ENCODE assay signal across 11 cellular contexts in genomic region chr19:12899891-12900518, GRCh38. TPM values are rescaled to one million over a fixed set of nuclear protein-coding genes. Genes with fewer than 3 reads are reported as not detected.
DNase-seq lines count a peak whose midpoint lies in the region; ATAC-seq and TF ChIP-seq lines count a peak whose summit lies in the region.
"Had no signal": no experiment of that assay in that cellular context is flagged by ENCODE, and none has a peak within 500 bp of the region (broad histone marks: within the 10 kb centered on the region; RNA-seq: fewer than 3 reads in every experiment).

No MANE protein-coding gene starts in this region.

- CTCF ChIA-PET in OCI-LY7 (lab: Charles Lee; ENCODE audit: unreplicated experiment), result no interaction called here

- no peaks in the 10 kb centered on the region for H3K9me3 Mint-ChIP-seq in activated naive CD8-positive, alpha-beta T cell treated with anti-CD3 and anti-CD28 coated beads, Interleukin-2, amount 50 U/mL, for 24 hours
- H3K9me3 Mint-ChIP-seq: CD4-positive, alpha-beta T cell had no signal

- no peaks in the 10 kb centered on the region for H3K4me1 ChIP-seq in OCI-LY7 (ENCODE audit: insufficient read depth, low read length, poor library complexity, severe bottlenecking)
- H3K4me1 ChIP-seq: Peyer's patch had no signal

- H3K9me2 ChIP-seq in OCI-LY7 (ENCODE audit: insufficient read depth, low read length), result no peaks in the 10 kb centered on the region

- DNase-seq in activated naive CD8-positive, alpha-beta T cell treated with anti-CD3 and anti-CD28 coated beads, Interleukin-2, amount 50 U/mL, for 24 hours, result peak; percentile 43
- DNase-seq in OCI-LY7 (ENCODE audit: low spot score) (no peak), substantia nigra (lab: John Stamatoyannopoulos, UW) (no peak), iPS-NIHi11 (ENCODE audit: low spot score) (no peak)
- no peak for DNase-seq in stimulated activated CD4-positive, alpha-beta T cell treated with anti-CD3 and anti-CD28 coated beads, Interleukin-4, amount 100 ng/mL, for 24 hours
- DNase-seq: CD4-positive, alpha-beta T cell; NCI-H187 treated with DMSO at 0.1 percent for 48 hours; Peyer's patch had no signal

- POLR2A ChIA-PET in OCI-LY7 (lab: Charles Lee), result interaction anchor here (1.2 kb wide), 1 partner anchor 21 kb away, joined by 3 read pairs; no protein-coding TSS in a partner anchor

- intact Hi-C loops in OCI-LY7 (cut with micrococcal nuclease; ENCODE audit: unreplicated experiment), result no loop called here

- no peak overlapping the region for H3K4me3 ChIP-seq in OCI-LY7 (ENCODE audit: low read depth, low read length, poor library complexity, severe bottlenecking)
- H3K4me3 ChIP-seq: Peyer's patch had no signal

- no peaks in the 10 kb centered on the region for H3K9me3 ChIP-seq in OCI-LY7 (ENCODE audit: low read length)
- H3K9me3 ChIP-seq: Peyer's patch had no signal

- H3K36me3 Mint-ChIP-seq in activated naive CD8-positive, alpha-beta T cell treated with anti-CD3 and anti-CD28 coated beads, Interleukin-2, amount 50 U/mL, for 24 hours (ENCODE audit: low read depth), result peaks cover 6% of the 10 kb centered on the region

- no peaks in the 10 kb centered on the region for H4K20me1 ChIP-seq in OCI-LY7 (ENCODE audit: insufficient read depth, low read length)

- ATAC-seq in GM18505 (IDR thresholded peaks at IDR 0.05; ENCODE audit: unreplicated experiment), result peak; percentile 50
- peak; percentile 81 for ATAC-seq in GM19452 (IDR thresholded peaks at IDR 0.05; ENCODE audit: unreplicated experiment)
- ATAC-seq in HG03095 (IDR thresholded peaks at IDR 0.05; ENCODE audit: unreplicated experiment), result peak; percentile 75
- ATAC-seq in activated naive CD8-positive, alpha-beta T cell treated with anti-CD3 and anti-CD28 coated beads, Interleukin-2, amount 50 U/mL, for 24 hours, result peak; percentile 92

- no peak overlapping the region for H3K4me3 Mint-ChIP-seq in activated naive CD8-positive, alpha-beta T cell treated with anti-CD3 and anti-CD28 coated beads, Interleukin-2, amount 50 U/mL, for 24 hours
- H3K4me3 Mint-ChIP-seq: CD4-positive, alpha-beta T cell had no signal

- H3K27me3 Mint-ChIP-seq in activated naive CD8-positive, alpha-beta T cell treated with anti-CD3 and anti-CD28 coated beads, Interleukin-2, amount 50 U/mL, for 24 hours, result no peaks in the 10 kb centered on the region
- H3K27me3 Mint-ChIP-seq: CD4-positive, alpha-beta T cell had no signal

- H3K4me1 Mint-ChIP-seq in activated naive CD8-positive, alpha-beta T cell treated with anti-CD3 and anti-CD28 coated beads, Interleukin-2, amount 50 U/mL, for 24 hours, result peaks cover 14% of the 10 kb centered on the region

- H3K36me3 ChIP-seq in OCI-LY7 (ENCODE audit: insufficient read depth, low read length), result peaks cover 27% of the 10 kb centered on the region; the same call in 1 of the 2 replicates

- no peak for TF ChIP-seq POLR2A in GM18505 (IDR thresholded peaks at IDR 0.05; ENCODE audit: borderline replicate concordance, extremely low read depth, insufficient read depth, insufficient read length)

- H3K79me2 ChIP-seq in OCI-LY7 (ENCODE audit: insufficient read depth, low read depth, low read length), result no peaks in the 10 kb centered on the region

- BruUV-seq in OCI-LY7 (replicated peaks; lab: Mats Ljungman, UMichigan), result no TSS peak

- no peak for TF ChIP-seq CTCF in OCI-LY7 (conservative IDR thresholded peaks at IDR 0.05; ENCODE audit: low read length)

- H3K4me2 ChIP-seq in OCI-LY7 (ENCODE audit: low read length), result no peak overlapping the region

- no peak overlapping the region for H2AFZ ChIP-seq in OCI-LY7 (ENCODE audit: low read length)

- H3K27ac ChIP-seq in OCI-LY7 (ENCODE audit: low read depth, low read length, poor library complexity, severe bottlenecking) (no peak overlapping the region), substantia nigra (ENCODE audit: low read depth, low read length, poor library complexity, severe bottlenecking) (no peak overlapping the region)
- H3K27ac ChIP-seq: Peyer's patch had no signal

- H3K27ac Mint-ChIP-seq in activated naive CD8-positive, alpha-beta T cell treated with anti-CD3 and anti-CD28 coated beads, Interleukin-2, amount 50 U/mL, for 24 hours, result peak overlapping the region; percentile 77
- H3K27ac Mint-ChIP-seq: CD4-positive, alpha-beta T cell had no signal

RNA-seq across cellular contexts. Expression of gene GCDH, which starts 9.0 kb away (rescaled TPM):
- 31.5 and 40.7 TPM in 2 replicates for total RNA-seq in OCI-LY7 (2014; rRNA removed; shearing (Covaris generic))
- 43.8 and 48.7 TPM in 2 replicates for total RNA-seq in OCI-LY7 (2022)

RNA-seq across cellular contexts. Expression of gene KLF1, which starts 13.0 kb away (rescaled TPM):
- total RNA-seq in OCI-LY7 (2014; rRNA removed; shearing (Covaris generic)), result 0.16 and 0.28 TPM in 2 replicates
- total RNA-seq in OCI-LY7 (2022), result not detected in 2 replicates
- total RNA-seq: CD4-positive, alpha-beta T cell; Peyer's patch had no signal

RNA-seq across cellular contexts. Expression of gene DNASE2, which starts 18.8 kb away (rescaled TPM):
- 28.3 and 32.4 TPM in 2 replicates for total RNA-seq in OCI-LY7 (2014; rRNA removed; shearing (Covaris generic))
- 32.8 and 33.7 TPM in 2 replicates for total RNA-seq in OCI-LY7 (2022)

RNA-seq across cellular contexts. Expression of gene SYCE2, which starts 19.1 kb away (rescaled TPM):
- total RNA-seq in OCI-LY7 (2014; rRNA removed; shearing (Covaris generic)), result 6.8 and 8.7 TPM in 2 replicates
- 13.8 and 14.5 TPM in 2 replicates for total RNA-seq in OCI-LY7 (2022)
- total RNA-seq: Peyer's patch had no signal

RNA-seq across cellular contexts. Expression of gene FARSA, which starts 33.5 kb away (rescaled TPM):
- 96.1 and 135 TPM in 2 replicates for total RNA-seq in OCI-LY7 (2014; rRNA removed; shearing (Covaris generic))
- total RNA-seq in OCI-LY7 (2022), result 90.7 and 117 TPM in 2 replicates
